Comparison of ENCODE assay signal across 1 cellular context in the genomic region with DNA sequence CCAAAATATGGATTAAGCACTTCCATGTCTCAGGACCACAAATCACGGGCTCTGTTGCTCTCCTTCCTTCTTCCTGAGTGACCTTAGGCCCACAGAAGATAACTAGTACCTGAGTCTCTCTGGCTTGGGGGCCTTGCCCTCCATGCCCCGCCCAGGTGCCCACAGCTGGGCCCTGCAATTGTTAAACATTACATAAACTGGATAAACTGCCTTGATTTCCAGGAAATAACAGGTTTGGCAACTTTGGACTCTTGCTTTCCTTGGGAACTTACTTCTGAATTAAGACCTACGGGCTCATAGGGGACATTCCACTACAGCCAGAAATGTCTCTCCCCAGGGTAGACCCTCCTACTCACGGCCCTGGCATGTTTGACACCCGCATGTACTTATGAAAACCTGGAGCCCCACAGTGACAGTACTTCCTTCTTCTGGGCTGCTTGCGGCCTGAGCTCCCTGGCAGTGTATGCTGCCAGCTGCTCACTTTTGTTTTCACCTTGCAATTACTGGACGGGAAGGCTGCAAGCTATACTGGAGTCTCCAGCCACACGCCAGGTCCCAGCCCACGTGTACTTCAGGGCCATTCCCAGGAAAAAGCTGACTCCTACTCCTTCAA.
TF ChIP-seq lines count a peak whose summit lies in the region.

No MANE protein-coding gene starts in this region.

TF ChIP-seq in HepG2, 621 proteins besides CTCF, POLR2A, EP300 and RAD21 (continued from another document and continues in another):
- TF ChIP-seq PRDM15 (CRISPR knock-in tag; IDR thresholded peaks at IDR 0.05) (peak; percentile 83), SIN3A (IDR thresholded peaks at IDR 0.05; ENCODE audit: borderline replicate concordance, low read depth, low read length) (no peak; the same call in 1 of the 2 replicates), ZNF496 (CRISPR knock-in tag; IDR thresholded peaks at IDR 0.05; ENCODE audit: insufficient replicate concordance) (no peak), CEBPB (IDR thresholded peaks at IDR 0.05; ENCODE audit: borderline replicate concordance, low read depth, low read length) (no peak), SMARCE1 (IDR thresholded peaks at IDR 0.05; ENCODE audit: borderline replicate concordance) (no peak), ZNF143 (CRISPR knock-in tag; IDR thresholded peaks at IDR 0.05) (no peak), REPIN1 (CRISPR knock-in tag; IDR thresholded peaks at IDR 0.05; ENCODE audit: borderline replicate concordance, low read depth) (no peak), SIN3B (IDR thresholded peaks at IDR 0.05; ENCODE audit: low read length) (0 out of 2 replicates have a peak, but pooled peaks have one; percentile 40), ZNF136 (CRISPR knock-in tag; IDR thresholded peaks at IDR 0.05; ENCODE audit: low read depth) (no peak), KAT8 (CRISPR knock-in tag; IDR thresholded peaks at IDR 0.05) (0 out of 2 replicates have a peak, but pooled peaks have one; percentile 27), ZSCAN22 (CRISPR knock-in tag; IDR thresholded peaks at IDR 0.05) (no peak), ZNF580 (CRISPR knock-in tag; IDR thresholded peaks at IDR 0.05; ENCODE audit: borderline replicate concordance, low read depth) (no peak), ZNF616 (CRISPR knock-in tag; IDR thresholded peaks at IDR 0.05; ENCODE audit: low read depth) (no peak), ZNF253 (CRISPR knock-in tag; IDR thresholded peaks at IDR 0.05; ENCODE audit: borderline replicate concordance) (no peak), CBFB (CRISPR knock-in tag; IDR thresholded peaks at IDR 0.05) (no peak), ZNF350 (CRISPR knock-in tag; IDR thresholded peaks at IDR 0.05; ENCODE audit: borderline replicate concordance, low read depth) (no peak), NCOA5 (CRISPR knock-in tag; IDR thresholded peaks at IDR 0.05) (no peak), HNF4A (CRISPR knock-in tag; IDR thresholded peaks at IDR 0.05) (peak; percentile 4; the same call in 1 of the 2 replicates), DNMT3B (CRISPR knock-in tag; conservative IDR thresholded peaks at IDR 0.05) (peak; percentile 67; the same call in 1 of the 2 replicates), BRD4 (CRISPR knock-in tag; IDR thresholded peaks at IDR 0.05) (no peak), ERF (CRISPR knock-in tag; IDR thresholded peaks at IDR 0.05) (no peak)
- TF ChIP-seq, protein P1, sequence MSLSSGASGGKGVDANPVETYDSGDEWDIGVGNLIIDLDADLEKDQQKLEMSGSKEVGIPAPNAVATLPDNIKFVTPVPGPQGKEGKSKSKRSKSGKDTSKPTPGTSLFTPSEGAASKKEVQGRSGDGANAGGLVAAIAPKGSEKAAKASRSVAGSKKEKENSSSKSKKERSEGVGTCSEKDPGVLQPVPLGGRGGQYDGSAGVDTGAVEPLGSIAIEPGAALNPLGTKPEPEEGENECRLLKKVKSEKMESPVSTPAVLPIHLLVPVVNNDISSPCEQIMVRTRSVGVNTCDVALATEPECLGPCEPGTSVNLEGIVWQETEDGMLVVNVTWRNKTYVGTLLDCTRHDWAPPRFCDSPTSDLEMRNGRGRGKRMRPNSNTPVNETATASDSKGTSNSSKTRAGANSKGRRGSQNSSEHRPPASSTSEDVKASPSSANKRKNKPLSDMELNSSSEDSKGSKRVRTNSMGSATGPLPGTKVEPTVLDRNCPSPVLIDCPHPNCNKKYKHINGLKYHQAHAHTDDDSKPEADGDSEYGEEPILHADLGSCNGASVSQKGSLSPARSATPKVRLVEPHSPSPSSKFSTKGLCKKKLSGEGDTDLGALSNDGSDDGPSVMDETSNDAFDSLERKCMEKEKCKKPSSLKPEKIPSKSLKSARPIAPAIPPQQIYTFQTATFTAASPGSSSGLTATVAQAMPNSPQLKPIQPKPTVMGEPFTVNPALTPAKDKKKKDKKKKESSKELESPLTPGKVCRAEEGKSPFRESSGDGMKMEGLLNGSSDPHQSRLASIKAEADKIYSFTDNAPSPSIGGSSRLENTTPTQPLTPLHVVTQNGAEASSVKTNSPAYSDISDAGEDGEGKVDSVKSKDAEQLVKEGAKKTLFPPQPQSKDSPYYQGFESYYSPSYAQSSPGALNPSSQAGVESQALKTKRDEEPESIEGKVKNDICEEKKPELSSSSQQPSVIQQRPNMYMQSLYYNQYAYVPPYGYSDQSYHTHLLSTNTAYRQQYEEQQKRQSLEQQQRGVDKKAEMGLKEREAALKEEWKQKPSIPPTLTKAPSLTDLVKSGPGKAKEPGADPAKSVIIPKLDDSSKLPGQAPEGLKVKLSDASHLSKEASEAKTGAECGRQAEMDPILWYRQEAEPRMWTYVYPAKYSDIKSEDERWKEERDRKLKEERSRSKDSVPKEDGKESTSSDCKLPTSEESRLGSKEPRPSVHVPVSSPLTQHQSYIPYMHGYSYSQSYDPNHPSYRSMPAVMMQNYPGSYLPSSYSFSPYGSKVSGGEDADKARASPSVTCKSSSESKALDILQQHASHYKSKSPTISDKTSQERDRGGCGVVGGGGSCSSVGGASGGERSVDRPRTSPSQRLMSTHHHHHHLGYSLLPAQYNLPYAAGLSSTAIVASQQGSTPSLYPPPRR (CRISPR knock-in tag; IDR thresholded peaks at IDR 0.05; ENCODE audit: borderline replicate concordance), result no peak
- TF ChIP-seq, protein P2, sequence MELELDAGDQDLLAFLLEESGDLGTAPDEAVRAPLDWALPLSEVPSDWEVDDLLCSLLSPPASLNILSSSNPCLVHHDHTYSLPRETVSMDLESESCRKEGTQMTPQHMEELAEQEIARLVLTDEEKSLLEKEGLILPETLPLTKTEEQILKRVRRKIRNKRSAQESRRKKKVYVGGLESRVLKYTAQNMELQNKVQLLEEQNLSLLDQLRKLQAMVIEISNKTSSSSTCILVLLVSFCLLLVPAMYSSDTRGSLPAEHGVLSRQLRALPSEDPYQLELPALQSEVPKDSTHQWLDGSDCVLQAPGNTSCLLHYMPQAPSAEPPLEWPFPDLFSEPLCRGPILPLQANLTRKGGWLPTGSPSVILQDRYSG (CRISPR knock-in tag; IDR thresholded peaks at IDR 0.05), result no peak
- TF ChIP-seq, protein P3, sequence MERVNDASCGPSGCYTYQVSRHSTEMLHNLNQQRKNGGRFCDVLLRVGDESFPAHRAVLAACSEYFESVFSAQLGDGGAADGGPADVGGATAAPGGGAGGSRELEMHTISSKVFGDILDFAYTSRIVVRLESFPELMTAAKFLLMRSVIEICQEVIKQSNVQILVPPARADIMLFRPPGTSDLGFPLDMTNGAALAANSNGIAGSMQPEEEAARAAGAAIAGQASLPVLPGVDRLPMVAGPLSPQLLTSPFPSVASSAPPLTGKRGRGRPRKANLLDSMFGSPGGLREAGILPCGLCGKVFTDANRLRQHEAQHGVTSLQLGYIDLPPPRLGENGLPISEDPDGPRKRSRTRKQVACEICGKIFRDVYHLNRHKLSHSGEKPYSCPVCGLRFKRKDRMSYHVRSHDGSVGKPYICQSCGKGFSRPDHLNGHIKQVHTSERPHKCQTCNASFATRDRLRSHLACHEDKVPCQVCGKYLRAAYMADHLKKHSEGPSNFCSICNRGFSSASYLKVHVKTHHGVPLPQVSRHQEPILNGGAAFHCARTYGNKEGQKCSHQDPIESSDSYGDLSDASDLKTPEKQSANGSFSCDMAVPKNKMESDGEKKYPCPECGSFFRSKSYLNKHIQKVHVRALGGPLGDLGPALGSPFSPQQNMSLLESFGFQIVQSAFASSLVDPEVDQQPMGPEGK (CRISPR knock-in tag; IDR thresholded peaks at IDR 0.05), result 0 out of 2 replicates have a peak, but pooled peaks have one; percentile 37
- TF ChIP-seq, protein P4, sequence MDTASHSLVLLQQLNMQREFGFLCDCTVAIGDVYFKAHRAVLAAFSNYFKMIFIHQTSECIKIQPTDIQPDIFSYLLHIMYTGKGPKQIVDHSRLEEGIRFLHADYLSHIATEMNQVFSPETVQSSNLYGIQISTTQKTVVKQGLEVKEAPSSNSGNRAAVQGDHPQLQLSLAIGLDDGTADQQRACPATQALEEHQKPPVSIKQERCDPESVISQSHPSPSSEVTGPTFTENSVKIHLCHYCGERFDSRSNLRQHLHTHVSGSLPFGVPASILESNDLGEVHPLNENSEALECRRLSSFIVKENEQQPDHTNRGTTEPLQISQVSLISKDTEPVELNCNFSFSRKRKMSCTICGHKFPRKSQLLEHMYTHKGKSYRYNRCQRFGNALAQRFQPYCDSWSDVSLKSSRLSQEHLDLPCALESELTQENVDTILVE (CRISPR knock-in tag; IDR thresholded peaks at IDR 0.05), result no peak
- TF ChIP-seq, protein P5, sequence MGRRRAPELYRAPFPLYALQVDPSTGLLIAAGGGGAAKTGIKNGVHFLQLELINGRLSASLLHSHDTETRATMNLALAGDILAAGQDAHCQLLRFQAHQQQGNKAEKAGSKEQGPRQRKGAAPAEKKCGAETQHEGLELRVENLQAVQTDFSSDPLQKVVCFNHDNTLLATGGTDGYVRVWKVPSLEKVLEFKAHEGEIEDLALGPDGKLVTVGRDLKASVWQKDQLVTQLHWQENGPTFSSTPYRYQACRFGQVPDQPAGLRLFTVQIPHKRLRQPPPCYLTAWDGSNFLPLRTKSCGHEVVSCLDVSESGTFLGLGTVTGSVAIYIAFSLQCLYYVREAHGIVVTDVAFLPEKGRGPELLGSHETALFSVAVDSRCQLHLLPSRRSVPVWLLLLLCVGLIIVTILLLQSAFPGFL (CRISPR knock-in tag; IDR thresholded peaks at IDR 0.05), result no peak
- TF ChIP-seq, protein P6, sequence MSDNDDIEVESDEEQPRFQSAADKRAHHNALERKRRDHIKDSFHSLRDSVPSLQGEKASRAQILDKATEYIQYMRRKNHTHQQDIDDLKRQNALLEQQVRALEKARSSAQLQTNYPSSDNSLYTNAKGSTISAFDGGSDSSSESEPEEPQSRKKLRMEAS (IDR thresholded peaks at IDR 0.05), result peak; percentile 42; the same call in 1 of the 2 replicates
- TF ChIP-seq, protein P7, sequence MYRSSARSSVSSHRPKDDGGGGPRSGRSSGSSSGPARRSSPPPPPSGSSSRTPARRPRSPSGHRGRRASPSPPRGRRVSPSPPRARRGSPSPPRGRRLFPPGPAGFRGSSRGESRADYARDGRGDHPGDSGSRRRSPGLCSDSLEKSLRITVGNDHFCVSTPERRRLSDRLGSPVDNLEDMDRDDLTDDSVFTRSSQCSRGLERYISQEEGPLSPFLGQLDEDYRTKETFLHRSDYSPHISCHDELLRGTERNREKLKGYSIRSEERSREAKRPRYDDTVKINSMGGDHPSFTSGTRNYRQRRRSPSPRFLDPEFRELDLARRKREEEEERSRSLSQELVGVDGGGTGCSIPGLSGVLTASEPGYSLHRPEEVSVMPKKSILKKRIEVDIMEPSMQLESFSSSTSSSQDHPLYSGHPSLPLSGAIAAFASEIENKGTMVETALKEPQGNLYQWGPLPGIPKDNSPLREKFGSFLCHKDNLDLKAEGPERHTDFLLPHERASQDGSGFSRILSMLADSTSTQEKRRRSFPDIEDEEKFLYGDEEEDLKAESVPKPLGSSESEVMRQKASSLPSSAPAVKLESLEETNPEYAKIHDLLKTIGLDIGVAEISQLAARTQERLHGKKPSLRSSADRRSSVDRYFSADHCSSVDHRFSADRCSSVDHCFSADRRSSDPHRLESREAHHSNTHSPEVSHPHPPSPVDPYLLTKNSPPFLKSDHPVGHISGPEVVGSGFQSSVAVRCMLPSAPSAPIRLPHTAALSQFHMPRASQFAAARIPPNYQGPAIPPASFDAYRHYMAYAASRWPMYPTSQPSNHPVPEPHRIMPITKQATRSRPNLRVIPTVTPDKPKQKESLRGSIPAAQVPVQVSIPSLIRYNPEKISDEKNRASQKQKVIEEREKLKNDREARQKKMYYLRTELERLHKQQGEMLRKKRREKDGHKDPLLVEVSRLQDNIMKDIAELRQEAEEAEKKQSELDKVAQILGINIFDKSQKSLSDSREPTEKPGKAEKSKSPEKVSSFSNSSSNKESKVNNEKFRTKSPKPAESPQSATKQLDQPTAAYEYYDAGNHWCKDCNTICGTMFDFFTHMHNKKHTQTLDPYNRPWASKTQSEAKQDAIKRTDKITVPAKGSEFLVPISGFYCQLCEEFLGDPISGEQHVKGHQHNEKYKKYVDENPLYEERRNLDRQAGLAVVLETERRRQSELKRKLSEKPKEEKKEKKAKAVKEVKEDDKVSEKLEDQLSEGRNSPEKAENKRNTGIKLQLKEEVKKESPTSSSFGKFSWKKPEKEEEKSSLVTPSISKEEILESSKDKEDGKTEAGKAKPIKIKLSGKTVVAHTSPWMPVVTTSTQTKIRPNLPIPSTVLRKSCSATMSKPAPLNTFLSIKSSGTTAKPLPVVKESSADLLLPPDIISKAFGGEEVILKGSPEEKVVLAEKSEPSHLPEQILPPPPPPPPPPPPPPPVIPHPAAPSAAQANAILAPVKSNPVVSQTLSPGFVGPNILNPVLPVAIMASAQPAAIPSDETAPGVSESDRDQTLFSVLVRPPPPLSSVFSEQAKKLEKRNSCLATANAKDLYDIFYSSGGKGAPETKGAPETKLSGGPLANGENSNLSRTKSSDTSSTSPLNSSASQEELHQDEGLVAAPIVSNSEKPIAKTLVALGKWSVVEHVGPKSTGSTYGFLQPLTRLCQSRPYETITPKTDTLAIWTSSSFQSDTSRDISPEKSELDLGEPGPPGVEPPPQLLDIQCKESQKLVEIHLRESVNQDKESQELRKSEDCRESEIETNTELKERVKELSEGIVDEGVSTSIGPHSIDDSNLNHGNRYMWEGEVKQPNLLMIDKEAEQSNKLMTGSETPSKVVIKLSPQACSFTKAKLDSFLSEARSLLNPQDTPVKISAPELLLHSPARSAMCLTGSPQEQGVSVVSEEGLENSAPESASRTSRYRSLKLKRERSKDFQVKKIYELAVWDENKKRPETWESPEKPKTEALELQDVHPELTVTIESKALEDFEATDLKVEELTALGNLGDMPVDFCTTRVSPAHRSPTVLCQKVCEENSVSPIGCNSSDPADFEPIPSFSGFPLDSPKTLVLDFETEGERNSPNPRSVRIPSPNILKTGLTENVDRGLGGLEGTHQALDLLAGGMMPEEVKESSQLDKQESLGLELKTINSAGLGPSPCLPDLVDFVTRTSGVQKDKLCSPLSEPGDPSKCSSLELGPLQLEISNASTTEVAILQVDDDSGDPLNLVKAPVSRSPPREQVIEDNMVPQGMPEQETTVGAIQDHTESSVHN (CRISPR knock-in tag; IDR thresholded peaks at IDR 0.05), result no peak
